In genomic region chr5:41925555-41925946, GRCh38 we compare ENCODE assay signal across 1 cellular context.
A peak's percentile ranks its signal among the peaks of the same experiment; 100 is the strongest.
TF ChIP-seq lines count a peak whose summit lies in the region.

No MANE protein-coding gene starts in this region.

TF ChIP-seq in endothelial cell of umbilical vein, 7 proteins besides CTCF, POLR2A, EP300 and RAD21 (continued from another document):
- TF ChIP-seq MYC (IDR thresholded peaks at IDR 0.05; ENCODE audit: low read depth, low read length) (no peak), JUN (IDR thresholded peaks at IDR 0.05; ENCODE audit: borderline replicate concordance, insufficient read depth, insufficient read length, low read depth) (peak; percentile 18), POLR2AphosphoS5 (IDR thresholded peaks at IDR 0.05; ENCODE audit: insufficient read depth, low read depth, low read length) (peak; percentile 0), EZH2 (IDR thresholded peaks at IDR 0.05; ENCODE audit: borderline replicate concordance, low read depth, low read length, severe bottlenecking) (no peak), FOS (IDR thresholded peaks at IDR 0.05; ENCODE audit: borderline replicate concordance, insufficient read depth, low read length) (peak; percentile 43)
TF ChIP-seq in endothelial cell of umbilical vein: peak in this region for 4.
